Comparison of ENCODE assay signal across 2 cellular contexts in genomic region chr11:17770917-17771316, GRCh38.
TF ChIP-seq lines count a peak whose summit lies in the region.

No MANE protein-coding gene starts in this region.

TF ChIP-seq in HCT116, 20 proteins besides CTCF, POLR2A, EP300 and RAD21:
- TF ChIP-seq ATF3 (IDR thresholded peaks at IDR 0.05) (no peak), REST (IDR thresholded peaks at IDR 0.05; ENCODE audit: low read depth) (no peak), EZH2phosphoT487 (IDR thresholded peaks at IDR 0.05; ENCODE audit: borderline replicate concordance) (no peak), CBX3 (IDR thresholded peaks at IDR 0.05; ENCODE audit: low read depth) (no peak), YY1 (IDR thresholded peaks at IDR 0.05; ENCODE audit: extremely low read depth, insufficient replicate concordance, low read depth, low read length) (no peak), CEBPB (IDR thresholded peaks at IDR 0.05; ENCODE audit: low read depth) (no peak)
TF ChIP-seq in HCT116: peak in this region for 0.

TF ChIP-seq in SK-N-SH, 30 proteins besides CTCF, POLR2A, EP300 and RAD21:
- TF ChIP-seq MXI1 (IDR thresholded peaks at IDR 0.05; ENCODE audit: low read depth, low read length) = no peak
- TF ChIP-seq GATA2 (CRISPR knock-in tag; IDR thresholded peaks at IDR 0.05) = no peak
- TF ChIP-seq, protein P1, sequence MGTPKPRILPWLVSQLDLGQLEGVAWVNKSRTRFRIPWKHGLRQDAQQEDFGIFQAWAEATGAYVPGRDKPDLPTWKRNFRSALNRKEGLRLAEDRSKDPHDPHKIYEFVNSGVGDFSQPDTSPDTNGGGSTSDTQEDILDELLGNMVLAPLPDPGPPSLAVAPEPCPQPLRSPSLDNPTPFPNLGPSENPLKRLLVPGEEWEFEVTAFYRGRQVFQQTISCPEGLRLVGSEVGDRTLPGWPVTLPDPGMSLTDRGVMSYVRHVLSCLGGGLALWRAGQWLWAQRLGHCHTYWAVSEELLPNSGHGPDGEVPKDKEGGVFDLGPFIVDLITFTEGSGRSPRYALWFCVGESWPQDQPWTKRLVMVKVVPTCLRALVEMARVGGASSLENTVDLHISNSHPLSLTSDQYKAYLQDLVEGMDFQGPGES (IDR thresholded peaks at IDR 0.05; ENCODE audit: low read depth, low read length) = no peak
- TF ChIP-seq FOXJ3 (CRISPR knock-in tag; IDR thresholded peaks at IDR 0.05) = no peak
- no peak for TF ChIP-seq SIN3A (IDR thresholded peaks at IDR 0.05; ENCODE audit: borderline replicate concordance, low read depth, low read length)
- TF ChIP-seq GABPA (IDR thresholded peaks at IDR 0.05; ENCODE audit: low read depth) = no peak
- TF ChIP-seq SMC3 (IDR thresholded peaks at IDR 0.05; ENCODE audit: low read depth, low read length) = peak; percentile 26; the same call in 1 of the 2 replicates
